ENCODE assay signal across 1 cellular context in the genomic region with DNA sequence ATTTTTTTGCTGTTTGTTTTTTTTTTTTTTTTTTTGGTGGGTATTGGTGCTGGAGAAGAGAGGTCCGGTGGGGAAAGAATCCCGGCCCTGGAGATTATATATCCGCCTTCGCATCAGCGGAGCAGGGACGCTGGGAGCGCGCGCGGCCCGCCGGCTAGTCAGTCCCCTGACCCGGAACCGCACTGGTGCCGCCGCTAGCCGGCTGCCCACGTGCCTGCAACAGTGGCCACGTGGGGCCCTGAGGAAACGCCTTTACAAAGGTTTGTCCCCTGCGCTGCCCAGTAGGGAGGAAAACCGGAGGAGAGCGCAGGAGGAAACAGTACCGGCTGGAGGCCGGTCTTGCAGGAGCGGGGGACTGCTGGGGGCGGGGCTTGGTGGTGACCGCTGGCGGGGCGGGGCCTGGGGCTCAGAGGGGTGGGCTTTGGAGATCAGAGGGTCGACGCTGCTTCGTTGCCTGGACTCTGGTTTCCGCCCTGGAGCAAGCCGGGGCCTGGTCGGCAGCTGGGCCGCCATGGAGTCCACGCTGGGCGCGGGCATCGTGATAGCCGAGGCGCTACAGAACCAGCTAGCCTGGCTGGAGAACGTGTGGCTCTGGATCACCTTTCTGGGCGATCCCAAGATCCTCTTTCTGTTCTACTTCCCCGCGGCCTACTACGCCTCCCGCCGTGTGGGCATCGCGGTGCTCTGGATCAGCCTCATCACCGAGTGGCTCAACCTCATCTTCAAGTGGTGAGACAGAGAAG.
TF ChIP-seq lines count a peak whose summit lies in the region.

A gene with protein sequence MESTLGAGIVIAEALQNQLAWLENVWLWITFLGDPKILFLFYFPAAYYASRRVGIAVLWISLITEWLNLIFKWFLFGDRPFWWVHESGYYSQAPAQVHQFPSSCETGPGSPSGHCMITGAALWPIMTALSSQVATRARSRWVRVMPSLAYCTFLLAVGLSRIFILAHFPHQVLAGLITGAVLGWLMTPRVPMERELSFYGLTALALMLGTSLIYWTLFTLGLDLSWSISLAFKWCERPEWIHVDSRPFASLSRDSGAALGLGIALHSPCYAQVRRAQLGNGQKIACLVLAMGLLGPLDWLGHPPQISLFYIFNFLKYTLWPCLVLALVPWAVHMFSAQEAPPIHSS (plus strand): TSS at position 281 of the 743 bp plus-strand sequence. CDS start 231 bp downstream, at position 512.

TF ChIP-seq in HepG2, 621 proteins besides CTCF, POLR2A, EP300 and RAD21 (continued from another document and continues in another):
- TF ChIP-seq, protein P1, sequence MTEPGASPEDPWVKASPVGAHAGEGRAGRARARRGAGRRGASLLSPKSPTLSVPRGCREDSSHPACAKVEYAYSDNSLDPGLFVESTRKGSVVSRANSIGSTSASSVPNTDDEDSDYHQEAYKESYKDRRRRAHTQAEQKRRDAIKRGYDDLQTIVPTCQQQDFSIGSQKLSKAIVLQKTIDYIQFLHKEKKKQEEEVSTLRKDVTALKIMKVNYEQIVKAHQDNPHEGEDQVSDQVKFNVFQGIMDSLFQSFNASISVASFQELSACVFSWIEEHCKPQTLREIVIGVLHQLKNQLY (CRISPR knock-in tag; IDR thresholded peaks at IDR 0.05): peak; percentile 98
- TF ChIP-seq ZFP1 (CRISPR knock-in tag; IDR thresholded peaks at IDR 0.05) (peak; percentile 87), KLF6 (CRISPR knock-in tag; IDR thresholded peaks at IDR 0.05) (peak; percentile 98), MYC (CRISPR knock-in tag; IDR thresholded peaks at IDR 0.05; ENCODE audit: borderline replicate concordance) (peak; percentile 100), KMT2B (CRISPR knock-in tag; IDR thresholded peaks at IDR 0.05) (peak; percentile 96), HHEX (CRISPR knock-in tag; IDR thresholded peaks at IDR 0.05) (no peak), FOXA1 (IDR thresholded peaks at IDR 0.05) (no peak), FOXA1 (CRISPR knock-in tag; IDR thresholded peaks at IDR 0.05) (peak; percentile 27; the same call in 1 of the 2 replicates), CBX1 (IDR thresholded peaks at IDR 0.05; ENCODE audit: low read depth) (peak; percentile 92), ZNF468 (CRISPR knock-in tag; IDR thresholded peaks at IDR 0.05) (no peak), KLF9 (CRISPR knock-in tag; IDR thresholded peaks at IDR 0.05; ENCODE audit: low read depth) (peak; percentile 91; the same call in 1 of the 2 replicates), HMG20B (CRISPR knock-in tag; conservative IDR thresholded peaks at IDR 0.05) (peak; percentile 75), ZNF501 (CRISPR knock-in tag; IDR thresholded peaks at IDR 0.05) (peak; percentile 98), XBP1 (CRISPR knock-in tag; IDR thresholded peaks at IDR 0.05) (peak; percentile 69; the same call in 1 of the 2 replicates), ZNF282 (IDR thresholded peaks at IDR 0.05; ENCODE audit: partially characterized antibody) (no peak), JDP2 (CRISPR knock-in tag; IDR thresholded peaks at IDR 0.05; ENCODE audit: borderline replicate concordance) (peak; percentile 85; the same call in 1 of the 2 replicates), ZNF780A (CRISPR knock-in tag; IDR thresholded peaks at IDR 0.05) (peak; percentile 74; the same call in 1 of the 2 replicates), THYN1 (CRISPR knock-in tag; IDR thresholded peaks at IDR 0.05; ENCODE audit: borderline replicate concordance, low read depth) (peak; percentile 83; the same call in 1 of the 2 replicates), ZNF615 (CRISPR knock-in tag; IDR thresholded peaks at IDR 0.05; ENCODE audit: borderline replicate concordance) (peak; percentile 92; the same call in 1 of the 2 replicates), ELF4 (CRISPR knock-in tag; IDR thresholded peaks at IDR 0.05; ENCODE audit: borderline replicate concordance) (peak; percentile 94), TCF7L2 (IDR thresholded peaks at IDR 0.05; ENCODE audit: low read depth, low read length) (no peak), ZNF660 (CRISPR knock-in tag; IDR thresholded peaks at IDR 0.05; ENCODE audit: borderline replicate concordance, low read depth) (no peak), TCF7 (IDR thresholded peaks at IDR 0.05; ENCODE audit: low read depth) (no peak), ZNF20 (CRISPR knock-in tag; IDR thresholded peaks at IDR 0.05) (no peak), GPN1 (CRISPR knock-in tag; IDR thresholded peaks at IDR 0.05; ENCODE audit: borderline replicate concordance) (no peak; the same call in 1 of the 2 replicates), ZSCAN21 (CRISPR knock-in tag; IDR thresholded peaks at IDR 0.05; ENCODE audit: borderline replicate concordance) (peak; percentile 91), KLF15 (CRISPR knock-in tag; IDR thresholded peaks at IDR 0.05; ENCODE audit: borderline replicate concordance) (peak; percentile 87; the same call in 1 of the 2 replicates), FOXK2 (IDR thresholded peaks at IDR 0.05) (peak; percentile 74; the same call in 1 of the 2 replicates), SIN3B (IDR thresholded peaks at IDR 0.05; ENCODE audit: low read length) (no peak; the same call in 1 of the 2 replicates), ZNF775 (CRISPR knock-in tag; IDR thresholded peaks at IDR 0.05; ENCODE audit: borderline replicate concordance) (no peak), ZNF550 (CRISPR knock-in tag; IDR thresholded peaks at IDR 0.05; ENCODE audit: borderline replicate concordance) (peak; percentile 54; the same call in 1 of the 2 replicates), MED13 (CRISPR knock-in tag; IDR thresholded peaks at IDR 0.05) (peak; percentile 85; the same call in 1 of the 2 replicates), THAP11 (CRISPR knock-in tag; IDR thresholded peaks at IDR 0.05) (peak; percentile 95), YEATS2 (CRISPR knock-in tag; IDR thresholded peaks at IDR 0.05; ENCODE audit: borderline replicate concordance) (peak; percentile 97), ZNF430 (CRISPR knock-in tag; IDR thresholded peaks at IDR 0.05) (peak; percentile 96), POGZ (CRISPR knock-in tag; IDR thresholded peaks at IDR 0.05) (peak; percentile 77; the same call in 1 of the 2 replicates), POLR2G (IDR thresholded peaks at IDR 0.05; ENCODE audit: low read depth, low read length) (peak; percentile 92), KDM3A (CRISPR knock-in tag; IDR thresholded peaks at IDR 0.05; ENCODE audit: low read depth) (peak; percentile 94), SIX4 (CRISPR knock-in tag; IDR thresholded peaks at IDR 0.05) (peak; percentile 83; the same call in 1 of the 2 replicates), PRPF4 (IDR thresholded peaks at IDR 0.05; ENCODE audit: low read depth, low read length, poor library complexity, severe bottlenecking) (peak; percentile 30), ZNF564 (CRISPR knock-in tag; IDR thresholded peaks at IDR 0.05) (peak; percentile 80; the same call in 1 of the 2 replicates), ZNF747 (CRISPR knock-in tag; IDR thresholded peaks at IDR 0.05; ENCODE audit: borderline replicate concordance) (peak; percentile 99)
- TF ChIP-seq, protein P2, sequence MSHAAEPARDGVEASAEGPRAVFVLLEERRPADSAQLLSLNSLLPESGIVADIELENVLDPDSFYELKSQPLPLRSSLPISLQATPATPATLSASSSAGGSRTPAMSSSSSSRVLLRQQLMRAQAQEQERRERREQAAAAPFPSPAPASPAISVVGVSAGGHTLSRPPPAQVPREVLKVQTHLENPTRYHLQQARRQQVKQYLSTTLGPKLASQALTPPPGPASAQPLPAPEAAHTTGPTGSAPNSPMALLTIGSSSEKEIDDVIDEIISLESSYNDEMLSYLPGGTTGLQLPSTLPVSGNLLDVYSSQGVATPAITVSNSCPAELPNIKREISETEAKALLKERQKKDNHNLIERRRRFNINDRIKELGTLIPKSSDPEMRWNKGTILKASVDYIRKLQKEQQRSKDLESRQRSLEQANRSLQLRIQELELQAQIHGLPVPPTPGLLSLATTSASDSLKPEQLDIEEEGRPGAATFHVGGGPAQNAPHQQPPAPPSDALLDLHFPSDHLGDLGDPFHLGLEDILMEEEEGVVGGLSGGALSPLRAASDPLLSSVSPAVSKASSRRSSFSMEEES (CRISPR knock-in tag; IDR thresholded peaks at IDR 0.05): peak; percentile 99
- TF ChIP-seq, protein P3, sequence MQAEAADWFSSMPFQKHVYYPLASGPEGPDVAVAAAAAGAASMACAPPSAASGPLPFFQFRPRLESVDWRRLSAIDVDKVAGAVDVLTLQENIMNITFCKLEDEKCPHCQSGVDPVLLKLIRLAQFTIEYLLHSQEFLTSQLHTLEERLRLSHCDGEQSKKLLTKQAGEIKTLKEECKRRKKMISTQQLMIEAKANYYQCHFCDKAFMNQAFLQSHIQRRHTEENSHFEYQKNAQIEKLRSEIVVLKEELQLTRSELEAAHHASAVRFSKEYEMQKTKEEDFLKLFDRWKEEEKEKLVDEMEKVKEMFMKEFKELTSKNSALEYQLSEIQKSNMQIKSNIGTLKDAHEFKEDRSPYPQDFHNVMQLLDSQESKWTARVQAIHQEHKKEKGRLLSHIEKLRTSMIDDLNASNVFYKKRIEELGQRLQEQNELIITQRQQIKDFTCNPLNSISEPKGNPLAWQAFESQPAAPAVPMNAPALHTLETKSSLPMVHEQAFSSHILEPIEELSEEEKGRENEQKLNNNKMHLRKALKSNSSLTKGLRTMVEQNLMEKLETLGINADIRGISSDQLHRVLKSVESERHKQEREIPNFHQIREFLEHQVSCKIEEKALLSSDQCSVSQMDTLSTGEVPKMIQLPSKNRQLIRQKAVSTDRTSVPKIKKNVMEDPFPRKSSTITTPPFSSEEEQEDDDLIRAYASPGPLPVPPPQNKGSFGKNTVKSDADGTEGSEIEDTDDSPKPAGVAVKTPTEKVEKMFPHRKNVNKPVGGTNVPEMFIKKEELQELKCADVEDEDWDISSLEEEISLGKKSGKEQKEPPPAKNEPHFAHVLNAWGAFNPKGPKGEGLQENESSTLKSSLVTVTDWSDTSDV (CRISPR knock-in tag; IDR thresholded peaks at IDR 0.05): peak; percentile 85
- TF ChIP-seq, protein P4, sequence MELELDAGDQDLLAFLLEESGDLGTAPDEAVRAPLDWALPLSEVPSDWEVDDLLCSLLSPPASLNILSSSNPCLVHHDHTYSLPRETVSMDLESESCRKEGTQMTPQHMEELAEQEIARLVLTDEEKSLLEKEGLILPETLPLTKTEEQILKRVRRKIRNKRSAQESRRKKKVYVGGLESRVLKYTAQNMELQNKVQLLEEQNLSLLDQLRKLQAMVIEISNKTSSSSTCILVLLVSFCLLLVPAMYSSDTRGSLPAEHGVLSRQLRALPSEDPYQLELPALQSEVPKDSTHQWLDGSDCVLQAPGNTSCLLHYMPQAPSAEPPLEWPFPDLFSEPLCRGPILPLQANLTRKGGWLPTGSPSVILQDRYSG (CRISPR knock-in tag; IDR thresholded peaks at IDR 0.05): no peak
- TF ChIP-seq, protein P5, sequence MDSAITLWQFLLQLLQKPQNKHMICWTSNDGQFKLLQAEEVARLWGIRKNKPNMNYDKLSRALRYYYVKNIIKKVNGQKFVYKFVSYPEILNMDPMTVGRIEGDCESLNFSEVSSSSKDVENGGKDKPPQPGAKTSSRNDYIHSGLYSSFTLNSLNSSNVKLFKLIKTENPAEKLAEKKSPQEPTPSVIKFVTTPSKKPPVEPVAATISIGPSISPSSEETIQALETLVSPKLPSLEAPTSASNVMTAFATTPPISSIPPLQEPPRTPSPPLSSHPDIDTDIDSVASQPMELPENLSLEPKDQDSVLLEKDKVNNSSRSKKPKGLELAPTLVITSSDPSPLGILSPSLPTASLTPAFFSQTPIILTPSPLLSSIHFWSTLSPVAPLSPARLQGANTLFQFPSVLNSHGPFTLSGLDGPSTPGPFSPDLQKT (CRISPR knock-in tag; IDR thresholded peaks at IDR 0.05; ENCODE audit: borderline replicate concordance): no peak
- TF ChIP-seq, protein P6, sequence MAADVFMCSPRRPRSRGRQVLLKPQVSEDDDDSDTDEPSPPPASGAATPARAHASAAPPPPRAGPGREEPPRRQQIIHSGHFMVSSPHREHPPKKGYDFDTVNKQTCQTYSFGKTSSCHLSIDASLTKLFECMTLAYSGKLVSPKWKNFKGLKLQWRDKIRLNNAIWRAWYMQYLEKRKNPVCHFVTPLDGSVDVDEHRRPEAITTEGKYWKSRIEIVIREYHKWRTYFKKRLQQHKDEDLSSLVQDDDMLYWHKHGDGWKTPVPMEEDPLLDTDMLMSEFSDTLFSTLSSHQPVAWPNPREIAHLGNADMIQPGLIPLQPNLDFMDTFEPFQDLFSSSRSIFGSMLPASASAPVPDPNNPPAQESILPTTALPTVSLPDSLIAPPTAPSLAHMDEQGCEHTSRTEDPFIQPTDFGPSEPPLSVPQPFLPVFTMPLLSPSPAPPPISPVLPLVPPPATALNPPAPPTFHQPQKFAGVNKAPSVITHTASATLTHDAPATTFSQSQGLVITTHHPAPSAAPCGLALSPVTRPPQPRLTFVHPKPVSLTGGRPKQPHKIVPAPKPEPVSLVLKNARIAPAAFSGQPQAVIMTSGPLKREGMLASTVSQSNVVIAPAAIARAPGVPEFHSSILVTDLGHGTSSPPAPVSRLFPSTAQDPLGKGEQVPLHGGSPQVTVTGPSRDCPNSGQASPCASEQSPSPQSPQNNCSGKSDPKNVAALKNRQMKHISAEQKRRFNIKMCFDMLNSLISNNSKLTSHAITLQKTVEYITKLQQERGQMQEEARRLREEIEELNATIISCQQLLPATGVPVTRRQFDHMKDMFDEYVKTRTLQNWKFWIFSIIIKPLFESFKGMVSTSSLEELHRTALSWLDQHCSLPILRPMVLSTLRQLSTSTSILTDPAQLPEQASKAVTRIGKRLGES (CRISPR knock-in tag; IDR thresholded peaks at IDR 0.05; ENCODE audit: borderline replicate concordance): peak; percentile 90
- TF ChIP-seq, protein P7, sequence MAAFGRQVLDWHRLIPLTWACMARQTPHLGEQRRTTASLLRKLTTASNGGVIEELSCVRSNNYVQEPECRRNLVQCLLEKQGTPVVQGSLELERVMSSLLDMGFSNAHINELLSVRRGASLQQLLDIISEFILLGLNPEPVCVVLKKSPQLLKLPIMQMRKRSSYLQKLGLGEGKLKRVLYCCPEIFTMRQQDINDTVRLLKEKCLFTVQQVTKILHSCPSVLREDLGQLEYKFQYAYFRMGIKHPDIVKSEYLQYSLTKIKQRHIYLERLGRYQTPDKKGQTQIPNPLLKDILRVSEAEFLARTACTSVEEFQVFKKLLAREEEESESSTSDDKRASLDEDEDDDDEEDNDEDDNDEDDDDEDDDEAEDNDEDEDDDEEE (CRISPR knock-in tag; IDR thresholded peaks at IDR 0.05): peak; percentile 98; the same call in 1 of the 2 replicates
- TF ChIP-seq, protein P8, sequence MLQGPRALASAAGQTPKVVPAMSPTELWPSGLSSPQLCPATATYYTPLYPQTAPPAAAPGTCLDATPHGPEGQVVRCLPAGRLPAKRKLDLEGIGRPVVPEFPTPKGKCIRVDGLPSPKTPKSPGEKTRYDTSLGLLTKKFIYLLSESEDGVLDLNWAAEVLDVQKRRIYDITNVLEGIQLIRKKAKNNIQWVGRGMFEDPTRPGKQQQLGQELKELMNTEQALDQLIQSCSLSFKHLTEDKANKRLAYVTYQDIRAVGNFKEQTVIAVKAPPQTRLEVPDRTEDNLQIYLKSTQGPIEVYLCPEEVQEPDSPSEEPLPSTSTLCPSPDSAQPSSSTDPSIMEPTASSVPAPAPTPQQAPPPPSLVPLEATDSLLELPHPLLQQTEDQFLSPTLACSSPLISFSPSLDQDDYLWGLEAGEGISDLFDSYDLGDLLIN (CRISPR knock-in tag; IDR thresholded peaks at IDR 0.05; ENCODE audit: borderline replicate concordance): peak; percentile 18; the same call in 1 of the 2 replicates
- TF ChIP-seq, protein P9, sequence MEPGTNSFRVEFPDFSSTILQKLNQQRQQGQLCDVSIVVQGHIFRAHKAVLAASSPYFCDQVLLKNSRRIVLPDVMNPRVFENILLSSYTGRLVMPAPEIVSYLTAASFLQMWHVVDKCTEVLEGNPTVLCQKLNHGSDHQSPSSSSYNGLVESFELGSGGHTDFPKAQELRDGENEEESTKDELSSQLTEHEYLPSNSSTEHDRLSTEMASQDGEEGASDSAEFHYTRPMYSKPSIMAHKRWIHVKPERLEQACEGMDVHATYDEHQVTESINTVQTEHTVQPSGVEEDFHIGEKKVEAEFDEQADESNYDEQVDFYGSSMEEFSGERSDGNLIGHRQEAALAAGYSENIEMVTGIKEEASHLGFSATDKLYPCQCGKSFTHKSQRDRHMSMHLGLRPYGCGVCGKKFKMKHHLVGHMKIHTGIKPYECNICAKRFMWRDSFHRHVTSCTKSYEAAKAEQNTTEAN (CRISPR knock-in tag; conservative IDR thresholded peaks at IDR 0.05): peak; percentile 88
